ENCODE assay signal across 7 cellular contexts in genomic region chr15:53213336-53213735, GRCh38.
"Had no signal": no experiment of that assay in that cellular context is flagged by ENCODE, and none has a peak within 500 bp of the region (broad histone marks: within the 10 kb centered on the region; RNA-seq: fewer than 3 reads in every experiment).

No MANE protein-coding gene starts in this region.

- H3K27ac ChIP-seq: HL-60, KMS-11 had no signal

- H3K9ac ChIP-seq: KMS-11 had no signal

- H3K4me3 ChIP-seq: K562 had no signal

- H3K4me2 ChIP-seq: KMS-11 had no signal

- FAIRE-seq: HTR-8/SVneo, K562 had no signal

- DNase-seq: IMR-90, KBM-7, KG1 had no signal

- ATAC-seq: K562 had no signal
